In the genomic region with DNA sequence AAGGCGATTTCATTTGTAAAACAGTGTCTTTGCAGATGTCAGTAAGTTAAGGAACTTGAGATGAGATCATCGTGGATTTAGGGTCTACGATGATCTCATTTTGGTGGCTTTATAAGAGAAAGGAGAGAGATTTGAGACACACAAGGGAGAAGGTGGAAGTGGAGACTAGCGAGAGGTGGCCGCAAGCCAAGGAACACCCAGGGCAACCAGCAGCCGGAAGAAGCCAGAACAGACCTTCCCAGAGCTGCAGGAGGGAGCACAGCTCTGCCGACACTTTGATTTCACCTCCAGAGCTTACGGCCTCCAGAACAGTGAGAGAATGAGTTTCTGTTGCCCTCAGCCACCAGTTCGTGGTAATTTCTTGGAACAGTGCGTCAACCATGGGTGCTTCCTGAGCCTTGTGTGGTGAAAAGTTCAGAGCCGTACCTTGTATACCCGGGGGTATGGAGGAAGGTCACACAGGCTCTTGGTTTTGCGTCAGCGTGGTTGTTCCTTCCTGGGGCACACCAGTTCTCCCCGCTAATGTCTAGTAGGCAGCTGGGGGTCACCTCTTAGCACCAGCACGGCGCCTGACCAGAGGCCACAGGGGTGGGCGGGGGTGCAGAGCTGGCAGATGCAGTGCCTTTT, we compare ENCODE assay signal across 8 cellular contexts. TPM values are rescaled to one million over a fixed set of nuclear protein-coding genes. Genes with fewer than 3 reads are reported as not detected.
A peak's percentile ranks its signal among the peaks of the same experiment; 100 is the strongest.
DNase-seq lines count a peak whose midpoint lies in the region; ATAC-seq lines count a peak whose summit lies in the region.

No MANE protein-coding gene starts in this region.

- H3K9me3 Mint-ChIP-seq in naive thymus-derived CD8-positive, alpha-beta T cell = no peaks in the 10 kb centered on the region

- peak; percentile 92 to 95 for ATAC-seq in naive thymus-derived CD8-positive, alpha-beta T cell
- ATAC-seq in HG03378 (IDR thresholded peaks at IDR 0.05; ENCODE audit: unreplicated experiment) (no peak), GM19452 (IDR thresholded peaks at IDR 0.05; ENCODE audit: unreplicated experiment) (no peak)

- no peaks in the 10 kb centered on the region for H3K36me3 Mint-ChIP-seq in naive thymus-derived CD8-positive, alpha-beta T cell

- H3K27ac Mint-ChIP-seq in naive thymus-derived CD8-positive, alpha-beta T cell = peak overlapping the region; percentile 88 to 98 (median 96)

- peak; percentile 83 to 91 for DNase-seq in AML-193 (lab: John Stamatoyannopoulos, UW)
- DNase-seq in activated CD4-positive, CD25-positive, alpha-beta regulatory T cell (lab: John Stamatoyannopoulos, UW) = peak; percentile 18 to 66 (median 44)
- DNase-seq in brain pericyte (ENCODE audit: low read depth, low spot score) = peak; percentile 55
- peak; percentile 42 to 94 (median 79) for DNase-seq in naive thymus-derived CD8-positive, alpha-beta T cell
- DNase-seq in stimulated activated naive CD4-positive, alpha-beta T cell treated with Interleukin-2 at 50 U/mL for 16 hours (lab: John Stamatoyannopoulos, UW) = peak; percentile 59
- no peak for DNase-seq in NCI-H187 (lab: John Stamatoyannopoulos, UW)

- H3K4me1 Mint-ChIP-seq in naive thymus-derived CD8-positive, alpha-beta T cell = peaks cover 12 to 40% (median 28%) of the 10 kb centered on the region in 4 donors

- POLR2A ChIA-PET in naive thymus-derived CD8-positive, alpha-beta T cell (lab: Charles Lee) = interaction anchor here (0.7 to 4.9 kb wide), 4 partner anchors 12 to 390 kb away, joined by 3 to 48 read pairs (median 8); a partner anchor contains a TSS

- H3K27me3 Mint-ChIP-seq in naive thymus-derived CD8-positive, alpha-beta T cell = no peaks in the 10 kb centered on the region

- peak overlapping the region; percentile 70 to 89 (median 78) for H3K4me3 Mint-ChIP-seq in naive thymus-derived CD8-positive, alpha-beta T cell

RNA-seq across cellular contexts. Expression of a gene that starts 12.9 kb away (rescaled TPM):
- total RNA-seq in naive thymus-derived CD8-positive, alpha-beta T cell = 10 to 100 TPM; 26.5 to 32.9 TPM
- polyA plus RNA-seq in naive thymus-derived CD8-positive, alpha-beta T cell = 1 to 10 TPM; 7.7 to 9.5 (median 8.9) TPM

Comparison
In these comparisons a context has a peak if more than half of its experiments do, and no peak if none do; other contexts are left out.
1. DNase-seq: peak in AML-193 (2 of 2), activated CD4-positive, CD25-positive, alpha-beta regulatory T cell (4 of 4), brain pericyte (single experiment), naive thymus-derived CD8-positive, alpha-beta T cell (10 of 10) and stimulated activated naive CD4-positive, alpha-beta T cell treated with Interleukin-2 at 50 U/mL for 16 hours (single experiment); none in NCI-H187 (0 of 2).
2. ATAC-seq: peak in naive thymus-derived CD8-positive, alpha-beta T cell (2 of 2); none in HG03378 (single experiment) and GM19452 (single experiment).